ENCODE assay signal across 11 cellular contexts in genomic region chr11:134393638-134394037, GRCh38.
A peak's percentile ranks its signal among the peaks of the same experiment; 100 is the strongest.
DNase-seq lines count a peak whose midpoint lies in the region; ATAC-seq and TF ChIP-seq lines count a peak whose summit lies in the region.
"Had no signal": no experiment of that assay in that cellular context is flagged by ENCODE, and none has a peak within 500 bp of the region (broad histone marks: within the 10 kb centered on the region; RNA-seq: fewer than 3 reads in every experiment).

No MANE protein-coding gene starts in this region.

- ATAC-seq in GM18517 (IDR thresholded peaks at IDR 0.05; ENCODE audit: unreplicated experiment) = no peak
- no peak for ATAC-seq in HG03280 (IDR thresholded peaks at IDR 0.05; ENCODE audit: unreplicated experiment)
- ATAC-seq: naive thymus-derived CD8-positive, alpha-beta T cell had no signal

- peak; percentile 15 for TF ChIP-seq CTCF in GM10266 (IDR thresholded peaks at IDR 0.05; ENCODE audit: control insufficient read depth, insufficient read depth, low read depth, missing control alignments)

- DNase-seq in GM10266 (ENCODE audit: extremely low spot score) (no peak), NCI-H82 (lab: John Stamatoyannopoulos, UW) (peak; percentile 96), head of caudate nucleus (peak in 39 of 42 donors; percentile 43 to 87 (median 70)), pons (ENCODE audit: low spot score) (peak; percentile 45), NOMO-1 (lab: John Stamatoyannopoulos, UW; ENCODE audit: unreplicated experiment in 2 of 2) (no peak)
- DNase-seq in activated CD4-positive, alpha-beta T cell treated with anti-CD3 and anti-CD28 coated beads for 4 hours = no peak
- DNase-seq: activated CD8-positive, alpha-beta memory T cell treated with anti-CD3 and anti-CD28 coated beads, Interleukin-2, amount 50 U/mL, for 4 hours; naive thymus-derived CD8-positive, alpha-beta T cell; NCI-H1105 had no signal

- intact Hi-C loops in head of caudate nucleus (cut with DNase I) = loop anchor here (10.0 kb wide), 1 partner anchor 241 kb away; no protein-coding TSS in a partner anchor

Comparison
In these comparisons a context has a peak if more than half of its experiments do, and no peak if none do; other contexts are left out.
1. DNase-seq: peak in NCI-H82 (single experiment), head of caudate nucleus (39 of 42) and pons (single experiment); none in GM10266 (single experiment), NOMO-1 (0 of 2) and activated CD4-positive, alpha-beta T cell treated with anti-CD3 and anti-CD28 coated beads for 4 hours (0 of 2).